In the genomic region with DNA sequence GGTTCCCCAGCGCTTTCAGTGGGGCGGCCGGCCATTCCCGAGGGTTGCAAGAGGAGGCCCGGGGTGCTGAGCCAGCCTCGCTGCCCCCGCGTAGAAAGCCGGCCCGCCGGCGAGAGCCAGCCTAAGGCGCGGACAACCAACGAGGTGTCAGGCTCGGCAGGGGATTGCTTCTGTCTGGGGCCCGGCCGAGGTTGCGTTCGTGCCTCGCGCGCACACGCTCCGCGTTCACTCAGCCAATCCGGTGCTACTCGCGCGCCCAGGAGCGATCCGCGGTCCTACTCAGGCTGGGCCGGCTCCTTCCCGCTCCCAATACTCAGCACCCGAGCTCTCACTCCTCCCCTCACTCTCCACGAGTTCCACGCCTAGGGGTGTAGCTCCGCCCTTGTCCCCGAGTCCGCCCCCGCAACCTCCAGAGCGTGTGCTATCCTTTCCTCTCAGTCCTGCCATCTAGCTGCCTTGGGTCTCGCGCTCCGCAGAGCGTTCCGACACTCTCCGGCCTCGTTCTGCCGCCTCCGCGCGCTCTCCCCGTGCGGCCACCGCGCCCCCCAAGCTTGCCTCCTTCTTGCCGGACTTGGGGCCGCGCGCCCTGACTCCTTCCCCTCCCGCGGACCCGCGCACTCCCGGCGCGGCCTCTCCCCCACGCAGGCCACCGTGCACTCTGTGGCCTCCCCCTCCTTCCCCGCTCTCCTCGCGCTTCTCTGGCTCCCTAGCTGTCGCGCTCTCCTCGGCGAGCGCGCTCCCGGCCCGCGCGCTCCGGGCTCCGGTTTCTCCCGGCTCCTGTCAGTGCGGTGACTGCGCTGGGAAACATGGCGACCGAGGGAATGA, we compare ENCODE assay signal across 7 cellular contexts. TPM values are rescaled to one million over a fixed set of nuclear protein-coding genes. Genes with fewer than 3 reads are reported as not detected.
DNase-seq lines count a peak whose midpoint lies in the region; ATAC-seq and TF ChIP-seq lines count a peak whose summit lies in the region.

GPHN (plus strand) TSS at position 426 of the 825 bp plus-strand sequence.

- H3K9me3 ChIP-seq in breast epithelium (no peaks in the 10 kb centered on the region), iPS-18c (ENCODE audit: control insufficient read depth, insufficient read depth, low read length) (no peaks in the 10 kb centered on the region)

- peak; percentile 87 for ATAC-seq in GM18511 (IDR thresholded peaks at IDR 0.05; ENCODE audit: unreplicated experiment)
- ATAC-seq in HG03039 (IDR thresholded peaks at IDR 0.05; ENCODE audit: unreplicated experiment) = peak; percentile 86

- TF ChIP-seq CTCF in VCaP (conservative IDR thresholded peaks at IDR 0.05) = peak; percentile 27
- no peak for TF ChIP-seq CTCF in breast epithelium (IDR thresholded peaks at IDR 0.05)

- no peaks in the 10 kb centered on the region for H3K27me3 ChIP-seq in breast epithelium

- H3K4me3 ChIP-seq in breast epithelium (peak within 1 kb of the TSS; percentile 81 to 96 (median 92)), iPS-18c (ENCODE audit: insufficient read depth, low read depth, low read length) (peak within 1 kb of the TSS; percentile 95), skin epidermis (peak within 1 kb of the TSS; percentile 65 to 89 (median 84))

- H3K4me1 ChIP-seq in breast epithelium = peaks cover 0 to 7% of the 10 kb centered on the region in 2 donors

- intact Hi-C loops in breast epithelium (cut with DNase I; ENCODE audit: low total_unique reads) = no loop called here

- peak within 1 kb of the TSS; percentile 94 for H3K27ac ChIP-seq in VCaP
- peak within 1 kb of the TSS; percentile 88 to 93 for H3K27ac ChIP-seq in breast epithelium
- H3K27ac ChIP-seq in skin epidermis = peak within 1 kb of the TSS; percentile 54 to 94 (median 84)

- TF ChIP-seq POLR2A in breast epithelium (IDR thresholded peaks at IDR 0.05) = no peak

- DNase-seq in NCI-H2107 (lab: John Stamatoyannopoulos, UW) (peak; percentile 99), breast epithelium (ENCODE audit: low spot score in 2 of 2) (peak; percentile 92 to 94)

- H3K36me3 ChIP-seq in breast epithelium = no peaks in the 10 kb centered on the region

RNA-seq across cellular contexts. Expression of gene GPHN, which starts in this region (rescaled TPM):
- total RNA-seq in breast epithelium = 10 to 100 TPM; 20.9 to 39.0 (median 24.9) TPM

Comparison
In these comparisons a context has a peak if more than half of its experiments do, and no peak if none do; other contexts are left out.
1. Peak in every context shown above with its lines: DNase-seq, ATAC-seq, H3K4me3 ChIP-seq and H3K27ac ChIP-seq.